ENCODE assay signal across 9 cellular contexts in the genomic region with DNA sequence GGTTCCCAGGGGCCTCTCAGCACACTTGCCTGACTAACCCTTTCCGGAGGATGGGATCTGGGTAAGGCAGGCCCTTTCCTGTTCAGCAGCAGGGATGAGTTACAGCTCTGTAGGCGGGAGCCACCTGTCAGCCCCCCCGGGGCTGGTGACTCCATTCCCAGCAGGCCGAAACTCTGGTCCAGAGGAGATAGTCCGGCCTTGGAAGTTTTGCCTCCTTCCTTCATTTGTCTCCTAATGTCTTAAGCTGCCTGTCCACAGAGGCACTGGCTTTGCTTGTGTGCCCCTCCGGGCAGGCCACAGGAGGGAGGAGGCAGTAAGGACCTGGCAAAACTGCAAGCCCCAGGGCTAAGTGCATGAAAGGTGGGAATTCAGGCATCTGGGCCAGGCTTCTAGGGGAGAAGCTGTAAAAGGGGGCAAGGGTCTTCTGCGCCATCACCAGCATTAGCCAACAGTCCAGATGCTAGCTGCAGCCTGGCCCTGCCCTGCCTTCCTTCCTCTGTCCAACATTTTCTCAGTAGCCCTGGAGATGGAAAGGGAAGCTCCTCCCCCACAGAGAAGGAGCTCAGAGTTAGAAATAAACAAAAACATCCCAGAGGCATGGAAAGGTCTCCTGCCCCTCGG. TPM values are rescaled to one million over a fixed set of nuclear protein-coding genes. Genes with fewer than 3 reads are reported as not detected.
DNase-seq lines count a peak whose midpoint lies in the region; ATAC-seq and TF ChIP-seq lines count a peak whose summit lies in the region.
"Had no signal": no experiment of that assay in that cellular context is flagged by ENCODE, and none has a peak within 500 bp of the region (broad histone marks: within the 10 kb centered on the region; RNA-seq: fewer than 3 reads in every experiment).

No MANE protein-coding gene starts in this region.

- POLR2A ChIA-PET in A673 (lab: Charles Lee; ENCODE audit: low non-redundant PET), result no interaction called here

- H3K4me1 ChIP-seq in A673 (ENCODE audit: insufficient read depth, low read length, poor library complexity, severe bottlenecking), result peaks cover 6% of the 10 kb centered on the region
- peaks cover 27% of the 10 kb centered on the region for H3K4me1 ChIP-seq in HUES48 (ENCODE audit: control insufficient read depth, insufficient read depth, low read length)
- peaks cover 37 to 53% of the 10 kb centered on the region in 2 donors for H3K4me1 ChIP-seq in duodenal mucosa (ENCODE audit: control insufficient read depth in 1 of 2, insufficient read depth in 2 of 2, low read length in 2 of 2)

- H3K9me3 ChIP-seq in A673 (ENCODE audit: low read depth, low read length, poor library complexity, severe bottlenecking) (no peaks in the 10 kb centered on the region), HUES48 (ENCODE audit: control insufficient read depth, insufficient read depth, low read length) (no peaks in the 10 kb centered on the region), duodenal mucosa (ENCODE audit: control insufficient read depth in 1 of 2, low read length in 2 of 2) (no peaks in the 10 kb centered on the region)

- CTCF ChIA-PET in A673 (lab: Charles Lee), result no interaction called here

- no peak for TF ChIP-seq CTCF in A673 (conservative IDR thresholded peaks at IDR 0.05; ENCODE audit: low read depth, low read length)

- H3K27ac ChIP-seq in A673 (ENCODE audit: low read depth, low read length, poor library complexity, severe bottlenecking) (no peak overlapping the region), HUES48 (ENCODE audit: low read depth, low read length) (peak overlapping the region; percentile 22), duodenal mucosa (ENCODE audit: low read depth, low read length) (peak overlapping the region; percentile 82)

- intact Hi-C loops in A673 (cut with micrococcal nuclease; ENCODE audit: unreplicated experiment), result loop anchor here (10.0 kb wide), 1 partner anchor 285 kb away; no protein-coding TSS in a partner anchor

- no peak for ATAC-seq in GM21723 (IDR thresholded peaks at IDR 0.05; ENCODE audit: unreplicated experiment)
- no peak for ATAC-seq in GM19351 (IDR thresholded peaks at IDR 0.05; ENCODE audit: unreplicated experiment)
- no peak for ATAC-seq in GM18868 (IDR thresholded peaks at IDR 0.05; ENCODE audit: unreplicated experiment)
- no peak for ATAC-seq in SK-N-SH treated with all-trans-retinoic acid at 6 μM for 48 hours

- DNase-seq in A673 (ENCODE audit: low spot score) (peak; percentile 41), myocyte (ENCODE audit: low read depth) (peak; percentile 57)

- H3K36me3 ChIP-seq in A673 (ENCODE audit: insufficient read depth, low read length, poor library complexity, severe bottlenecking) (no peaks in the 10 kb centered on the region), HUES48 (ENCODE audit: control insufficient read depth, insufficient read depth, low read length) (no peaks in the 10 kb centered on the region), duodenal mucosa (ENCODE audit: control insufficient read depth in 1 of 2, insufficient read depth in 2 of 2, low read length in 2 of 2) (no peaks in the 10 kb centered on the region)

- no TSS peak for BruUV-seq in A673 (replicated peaks; lab: Mats Ljungman, UMichigan)

- H3K4me3 ChIP-seq in A673 (ENCODE audit: low read depth, low read length, poor library complexity, severe bottlenecking) (no peak overlapping the region), HUES48 (ENCODE audit: low read depth, low read length) (no peak overlapping the region), duodenal mucosa (ENCODE audit: low read depth in 1 of 2, low read length in 2 of 2) (peak overlapping the region; percentile 67 to 82)

- H3K9ac ChIP-seq in HUES48 (ENCODE audit: low read depth, low read length) (no peak overlapping the region), duodenal mucosa (ENCODE audit: low read depth in 1 of 2, low read length in 2 of 2) (peak overlapping the region; percentile 82 to 88)

- H3K27me3 ChIP-seq in A673 (replicated peaks; ENCODE audit: insufficient read depth, low read depth, low read length, poor library complexity), result no peaks in the 10 kb centered on the region
- H3K27me3 ChIP-seq in HUES48 (ENCODE audit: control insufficient read depth, insufficient read depth, low read length), result peaks cover 21% of the 10 kb centered on the region
- H3K27me3 ChIP-seq in duodenal mucosa (ENCODE audit: control insufficient read depth in 1 of 2, insufficient read depth in 2 of 2, low read length in 2 of 2), result no peaks in the 10 kb centered on the region

TF ChIP-seq in SK-N-SH treated with all-trans-retinoic acid at 6 μM for 48 hours, 23 proteins besides CTCF, POLR2A, EP300 and RAD21:
- TF ChIP-seq TCF4 (CRISPR knock-in tag; IDR thresholded peaks at IDR 0.05; ENCODE audit: borderline replicate concordance), result no peak
- no peak for TF ChIP-seq OSR1 (CRISPR knock-in tag; IDR thresholded peaks at IDR 0.05)
- TF ChIP-seq ISL1 (CRISPR knock-in tag; IDR thresholded peaks at IDR 0.05), result no peak
- TF ChIP-seq CSDC2 (CRISPR knock-in tag; IDR thresholded peaks at IDR 0.05), result no peak
- TF ChIP-seq ZFP3 (CRISPR knock-in tag; IDR thresholded peaks at IDR 0.05), result no peak
- TF ChIP-seq ZNF565 (CRISPR knock-in tag; conservative IDR thresholded peaks at IDR 0.05; ENCODE audit: low read depth), result no peak
- no peak for TF ChIP-seq ARNTL (CRISPR knock-in tag; IDR thresholded peaks at IDR 0.05; ENCODE audit: borderline replicate concordance, low read depth)
- no peak for TF ChIP-seq RARB (CRISPR knock-in tag; IDR thresholded peaks at IDR 0.05)
- TF ChIP-seq ZFP30 (CRISPR knock-in tag; IDR thresholded peaks at IDR 0.05), result no peak
- no peak for TF ChIP-seq TOX (CRISPR knock-in tag; IDR thresholded peaks at IDR 0.05; ENCODE audit: borderline replicate concordance)
- TF ChIP-seq BACH2 (CRISPR knock-in tag; IDR thresholded peaks at IDR 0.05; ENCODE audit: borderline replicate concordance), result no peak
- TF ChIP-seq, protein P1, sequence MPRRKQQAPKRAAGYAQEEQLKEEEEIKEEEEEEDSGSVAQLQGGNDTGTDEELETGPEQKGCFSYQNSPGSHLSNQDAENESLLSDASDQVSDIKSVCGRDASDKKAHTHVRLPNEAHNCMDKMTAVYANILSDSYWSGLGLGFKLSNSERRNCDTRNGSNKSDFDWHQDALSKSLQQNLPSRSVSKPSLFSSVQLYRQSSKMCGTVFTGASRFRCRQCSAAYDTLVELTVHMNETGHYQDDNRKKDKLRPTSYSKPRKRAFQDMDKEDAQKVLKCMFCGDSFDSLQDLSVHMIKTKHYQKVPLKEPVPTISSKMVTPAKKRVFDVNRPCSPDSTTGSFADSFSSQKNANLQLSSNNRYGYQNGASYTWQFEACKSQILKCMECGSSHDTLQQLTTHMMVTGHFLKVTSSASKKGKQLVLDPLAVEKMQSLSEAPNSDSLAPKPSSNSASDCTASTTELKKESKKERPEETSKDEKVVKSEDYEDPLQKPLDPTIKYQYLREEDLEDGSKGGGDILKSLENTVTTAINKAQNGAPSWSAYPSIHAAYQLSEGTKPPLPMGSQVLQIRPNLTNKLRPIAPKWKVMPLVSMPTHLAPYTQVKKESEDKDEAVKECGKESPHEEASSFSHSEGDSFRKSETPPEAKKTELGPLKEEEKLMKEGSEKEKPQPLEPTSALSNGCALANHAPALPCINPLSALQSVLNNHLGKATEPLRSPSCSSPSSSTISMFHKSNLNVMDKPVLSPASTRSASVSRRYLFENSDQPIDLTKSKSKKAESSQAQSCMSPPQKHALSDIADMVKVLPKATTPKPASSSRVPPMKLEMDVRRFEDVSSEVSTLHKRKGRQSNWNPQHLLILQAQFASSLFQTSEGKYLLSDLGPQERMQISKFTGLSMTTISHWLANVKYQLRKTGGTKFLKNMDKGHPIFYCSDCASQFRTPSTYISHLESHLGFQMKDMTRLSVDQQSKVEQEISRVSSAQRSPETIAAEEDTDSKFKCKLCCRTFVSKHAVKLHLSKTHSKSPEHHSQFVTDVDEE (CRISPR knock-in tag; IDR thresholded peaks at IDR 0.05), result no peak
- TF ChIP-seq, protein P2, sequence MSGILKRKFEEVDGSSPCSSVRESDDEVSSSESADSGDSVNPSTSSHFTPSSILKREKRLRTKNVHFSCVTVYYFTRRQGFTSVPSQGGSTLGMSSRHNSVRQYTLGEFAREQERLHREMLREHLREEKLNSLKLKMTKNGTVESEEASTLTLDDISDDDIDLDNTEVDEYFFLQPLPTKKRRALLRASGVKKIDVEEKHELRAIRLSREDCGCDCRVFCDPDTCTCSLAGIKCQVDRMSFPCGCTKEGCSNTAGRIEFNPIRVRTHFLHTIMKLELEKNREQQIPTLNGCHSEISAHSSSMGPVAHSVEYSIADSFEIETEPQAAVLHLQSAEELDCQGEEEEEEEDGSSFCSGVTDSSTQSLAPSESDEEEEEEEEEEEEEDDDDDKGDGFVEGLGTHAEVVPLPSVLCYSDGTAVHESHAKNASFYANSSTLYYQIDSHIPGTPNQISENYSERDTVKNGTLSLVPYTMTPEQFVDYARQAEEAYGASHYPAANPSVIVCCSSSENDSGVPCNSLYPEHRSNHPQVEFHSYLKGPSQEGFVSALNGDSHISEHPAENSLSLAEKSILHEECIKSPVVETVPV (CRISPR knock-in tag; IDR thresholded peaks at IDR 0.05), result no peak

RNA-seq across cellular contexts. Expression of a gene that starts 1.2 kb away (rescaled TPM):
- not detected in 2 replicates for total RNA-seq in A673 (2021)
- 0.57 and 1.3 TPM in 2 replicates for total RNA-seq in myocyte
- 3.2 TPM for polyA plus RNA-seq in myocyte (2012)

RNA-seq across cellular contexts. Expression of a gene that starts 11.1 kb away (rescaled TPM):
- total RNA-seq in A673 (2021) (not detected in 2 replicates), myocyte (not detected in 2 replicates)
- 0.93 TPM for polyA plus RNA-seq in myocyte (2012)

RNA-seq across cellular contexts. Expression of a gene that starts 12.1 kb away (rescaled TPM):
- 0.09 TPM in 1 of 2 replicates, not detected in the other for total RNA-seq in A673 (2021)
- 0.94 and 1.0 TPM in 2 replicates for total RNA-seq in myocyte
- polyA plus RNA-seq in myocyte (2012), result 1.0 TPM

RNA-seq across cellular contexts. Expression of a gene that starts 50.6 kb away (rescaled TPM):
- total RNA-seq in A673 (2021), result not detected in 2 replicates
- not detected in 2 replicates for total RNA-seq in myocyte
- polyA plus RNA-seq in myocyte (2012), result not detected
- total RNA-seq: left colon had no signal

Comparison
In these comparisons a context has a peak if more than half of its experiments do, and no peak if none do; other contexts are left out.
1. H3K4me3 ChIP-seq: peak in duodenal mucosa (2 of 2); none in A673 (single experiment) and HUES48 (single experiment).